ENCODE assay signal across 8 cellular contexts in genomic region chr4:152278505-152279301, GRCh38.
DNase-seq lines count a peak whose midpoint lies in the region; ATAC-seq, FAIRE-seq and TF ChIP-seq lines count a peak whose summit lies in the region.

No MANE protein-coding gene starts in this region.

- H3K36me3 Mint-ChIP-seq in activated CD4-positive, alpha-beta T cell treated with anti-CD3 and anti-CD28 coated beads for 36 hours (ENCODE audit: low read depth): no peaks in the 10 kb centered on the region

- dilution Hi-C loops in keratinocyte (cut with MboI; ENCODE audit: extremely low pct_ligation_motif_present, low sequenced_read_pairs): no loop called here

- DNase-seq in GM12865 (ENCODE audit: low read depth): peak; percentile 20
- DNase-seq in NCI-H2029 treated with DMSO at 0.1 percent for 48 hours (lab: John Stamatoyannopoulos, UW): peak; percentile 46
- no peak for DNase-seq in keratinocyte (ENCODE audit: low read depth, low spot score)
- no peak for DNase-seq in GM13977 (ENCODE audit: low spot score)
- no peak for DNase-seq in HEK293T (ENCODE audit: extremely low spot score)
- no peak for DNase-seq in activated CD4-positive, alpha-beta T cell treated with anti-CD3 and anti-CD28 coated beads for 36 hours
- no peak for DNase-seq in mesenteric fat pad (ENCODE audit: low spot score)

- intact Hi-C loops in activated CD4-positive, alpha-beta T cell treated with anti-CD3 and anti-CD28 coated beads for 36 hours (cut with DNase I, micrococcal nuclease): no loop called here

- H3K27me3 Mint-ChIP-seq in activated CD4-positive, alpha-beta T cell treated with anti-CD3 and anti-CD28 coated beads for 36 hours: no peaks in the 10 kb centered on the region

- ATAC-seq in GM21825 (IDR thresholded peaks at IDR 0.05; ENCODE audit: unreplicated experiment): peak; percentile 75
- ATAC-seq in activated CD4-positive, alpha-beta T cell treated with anti-CD3 and anti-CD28 coated beads for 36 hours: no peak

- no peak overlapping the region for H3K4me3 Mint-ChIP-seq in activated CD4-positive, alpha-beta T cell treated with anti-CD3 and anti-CD28 coated beads for 36 hours

- no peak overlapping the region for H3K9ac ChIP-seq in keratinocyte (ENCODE audit: control insufficient read depth, extremely low read depth, insufficient read depth, low read length)

- no peak overlapping the region for H3K27ac Mint-ChIP-seq in activated CD4-positive, alpha-beta T cell treated with anti-CD3 and anti-CD28 coated beads for 36 hours

- no peaks in the 10 kb centered on the region for H3K79me2 ChIP-seq in keratinocyte (ENCODE audit: control insufficient read depth, insufficient read depth, low read length)

- no peaks in the 10 kb centered on the region for H3K9me3 ChIP-seq in keratinocyte (ENCODE audit: control insufficient read depth, low read depth, low read length)

- peaks cover 23% of the 10 kb centered on the region for H3K4me1 Mint-ChIP-seq in activated CD4-positive, alpha-beta T cell treated with anti-CD3 and anti-CD28 coated beads for 36 hours

- TF ChIP-seq CTCF in GM12865 (IDR thresholded peaks at IDR 0.05; ENCODE audit: insufficient read depth, low read depth, low read length, missing control alignments): no peak
- TF ChIP-seq CTCF in keratinocyte (optimal IDR thresholded peaks at IDR 0.05 in 1 of 3, IDR thresholded peaks at IDR 0.05 in 1 of 3, conservative IDR thresholded peaks at IDR 0.05 in 1 of 3; ENCODE audit: extremely low read depth in 1 of 3, insufficient read depth in 2 of 3, low read length in 3 of 3): no peak
- no peak for TF ChIP-seq CTCF in GM13977 (IDR thresholded peaks at IDR 0.05; ENCODE audit: extremely low read depth, insufficient read depth, missing control alignments)

- H3K4me3 ChIP-seq in GM12865 (ENCODE audit: low read depth, low read length) (no peak overlapping the region), keratinocyte (ENCODE audit: control insufficient read depth in 2 of 3, extremely low read depth in 1 of 3, insufficient read depth in 2 of 3, low read depth in 1 of 3, low read length in 3 of 3) (no peak overlapping the region)

- H3K4me2 ChIP-seq in keratinocyte (ENCODE audit: control insufficient read depth, extremely low read depth, insufficient read depth, low read depth, low read length): peak overlapping the region; percentile 25

- peak; percentile 29 for FAIRE-seq in keratinocyte (lab: Jason Lieb, UNC)

- H3K4me1 ChIP-seq in keratinocyte (ENCODE audit: control insufficient read depth, extremely low read depth, insufficient read depth, low read length): peaks cover 25% of the 10 kb centered on the region

- H3K36me3 ChIP-seq in keratinocyte (ENCODE audit: control insufficient read depth in 2 of 2, extremely low read depth in 1 of 2, insufficient read depth in 2 of 2, low read length in 2 of 2): no peaks in the 10 kb centered on the region

- H3K9me3 Mint-ChIP-seq in activated CD4-positive, alpha-beta T cell treated with anti-CD3 and anti-CD28 coated beads for 36 hours (ENCODE audit: low read depth): no peaks in the 10 kb centered on the region

- POLR2A ChIA-PET in HEK293T (lab: Yijun Ruan, JAX): no interaction called here
- POLR2A ChIA-PET in activated CD4-positive, alpha-beta T cell treated with anti-CD3 and anti-CD28 coated beads for 36 hours (lab: Charles Lee): no interaction called here

- no peaks in the 10 kb centered on the region for H3K27me3 ChIP-seq in keratinocyte (ENCODE audit: control insufficient read depth, extremely low read depth, insufficient read depth, low read length)

- H2AFZ ChIP-seq in keratinocyte (ENCODE audit: control insufficient read depth, low read length): no peak overlapping the region

- no peak overlapping the region for H3K27ac ChIP-seq in keratinocyte (ENCODE audit: control insufficient read depth, insufficient read depth, low read length)

- H4K20me1 ChIP-seq in keratinocyte (ENCODE audit: control insufficient read depth, extremely low read depth, insufficient read depth, low read length): no peaks in the 10 kb centered on the region

- in situ Hi-C loops in GM13977 (cut with MboI; ENCODE audit: low pct_unique_long_range_greater_than_20kb, low sequenced_read_pairs, unreplicated experiment): no loop called here

- H3K9me1 ChIP-seq in keratinocyte (ENCODE audit: control insufficient read depth, extremely low read depth, insufficient read depth, low read length): no peaks in the 10 kb centered on the region

- CTCF ChIA-PET in HEK293T (lab: Yijun Ruan, JAX): no interaction called here
- CTCF ChIA-PET in activated CD4-positive, alpha-beta T cell treated with anti-CD3 and anti-CD28 coated beads for 36 hours (lab: Charles Lee): no interaction called here

TF ChIP-seq in HEK293T, 16 proteins besides CTCF, POLR2A, EP300 and RAD21:
- TF ChIP-seq ARNT (IDR thresholded peaks at IDR 0.05): no peak
- TF ChIP-seq SUZ12 (IDR thresholded peaks at IDR 0.05): no peak
- no peak for TF ChIP-seq FOXM1 (IDR thresholded peaks at IDR 0.05; ENCODE audit: borderline replicate concordance)
- no peak for TF ChIP-seq SP1 (IDR thresholded peaks at IDR 0.05)
- no peak for TF ChIP-seq ELF4 (IDR thresholded peaks at IDR 0.05)
- no peak for TF ChIP-seq L3MBTL2 (conservative IDR thresholded peaks at IDR 0.05)
- TF ChIP-seq PKNOX1 (IDR thresholded peaks at IDR 0.05): no peak
- TF ChIP-seq FOXK2 (IDR thresholded peaks at IDR 0.05): no peak
- no peak for TF ChIP-seq BHLHE40 (IDR thresholded peaks at IDR 0.05; ENCODE audit: borderline replicate concordance)
- no peak for TF ChIP-seq TARDBP (IDR thresholded peaks at IDR 0.05)
- no peak for TF ChIP-seq ZNF384 (IDR thresholded peaks at IDR 0.05)
- TF ChIP-seq FOXA1 (IDR thresholded peaks at IDR 0.05): no peak
- TF ChIP-seq LEF1 (IDR thresholded peaks at IDR 0.05; ENCODE audit: borderline replicate concordance): no peak

Comparison
In these comparisons a context has a peak if more than half of its experiments do, and no peak if none do; other contexts are left out.
1. DNase-seq: peak in GM12865 (single experiment) and NCI-H2029 treated with DMSO at 0.1 percent for 48 hours (single experiment); none in keratinocyte (single experiment), GM13977 (single experiment), HEK293T (single experiment), activated CD4-positive, alpha-beta T cell treated with anti-CD3 and anti-CD28 coated beads for 36 hours (single experiment) and mesenteric fat pad (single experiment).